Comparison of ENCODE assay signal across 14 cellular contexts in the genomic region with DNA sequence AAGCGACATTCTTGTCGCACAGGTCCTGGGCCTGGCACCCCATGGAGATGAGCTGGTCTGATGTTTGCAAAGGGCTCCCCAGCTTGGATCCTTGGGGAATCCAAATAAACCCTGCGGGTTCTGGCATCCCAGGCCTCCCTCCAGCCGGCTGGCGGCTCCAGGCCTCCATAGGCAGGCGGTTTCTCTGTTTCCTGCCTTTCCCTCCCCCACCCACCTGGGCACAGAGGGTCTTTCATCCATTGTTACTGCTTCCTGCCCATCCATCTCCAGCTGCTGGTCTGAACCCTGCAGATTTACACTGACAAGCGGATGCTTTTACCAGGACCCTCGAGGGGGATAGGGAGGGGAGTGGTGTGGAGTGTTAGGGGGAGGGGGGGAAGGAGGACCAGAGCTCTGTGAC. TPM values are rescaled to one million over a fixed set of nuclear protein-coding genes. Genes with fewer than 3 reads are reported as not detected.
DNase-seq lines count a peak whose midpoint lies in the region; ATAC-seq, FAIRE-seq and TF ChIP-seq lines count a peak whose summit lies in the region.
"Had no signal": no experiment of that assay in that cellular context is flagged by ENCODE, and none has a peak within 500 bp of the region (broad histone marks: within the 10 kb centered on the region; RNA-seq: fewer than 3 reads in every experiment).

No MANE protein-coding gene starts in this region.

- H3K36me3 ChIP-seq in SK-N-SH (replicated peaks in 1 of 2; ENCODE audit: control insufficient read depth in 1 of 2, insufficient read depth in 2 of 2, low read length in 1 of 2) (no peaks in the 10 kb centered on the region), OCI-LY1 (ENCODE audit: insufficient read depth, low read length) (no peaks in the 10 kb centered on the region), small intestine (ENCODE audit: control insufficient read depth in 2 of 2, insufficient read depth in 2 of 2, low read length in 2 of 2) (no peaks in the 10 kb centered on the region)
- H3K36me3 ChIP-seq: lower lobe of right lung, transverse colon had no signal

- H3K4me2 ChIP-seq in SK-N-SH (no peak overlapping the region), OCI-LY1 (ENCODE audit: low read length) (peak overlapping the region; percentile 2; the same call in 1 of the 2 replicates)

- H4K20me1 ChIP-seq in SK-N-SH (ENCODE audit: insufficient read depth) = no peaks in the 10 kb centered on the region
- H4K20me1 ChIP-seq in OCI-LY1 (ENCODE audit: insufficient read depth, low read length) = no peaks in the 10 kb centered on the region

- no peak for TF ChIP-seq EP300 in SK-N-SH (IDR thresholded peaks at IDR 0.05; ENCODE audit: borderline replicate concordance in 1 of 2, low read depth in 1 of 2, low read length in 1 of 2)

- TF ChIP-seq RAD21 in SK-N-SH (IDR thresholded peaks at IDR 0.05; ENCODE audit: low read length) = no peak

- H3K79me2 ChIP-seq in SK-N-SH (ENCODE audit: insufficient read depth) (no peaks in the 10 kb centered on the region), OCI-LY1 (ENCODE audit: insufficient read depth, low read length) (no peaks in the 10 kb centered on the region)

- no peaks in the 10 kb centered on the region for H3K9me2 ChIP-seq in SK-N-SH
- H3K9me2 ChIP-seq in OCI-LY1 (ENCODE audit: low read depth, low read length) = no peaks in the 10 kb centered on the region

- H3K27me3 ChIP-seq in SK-N-SH (ENCODE audit: insufficient read depth) (no peaks in the 10 kb centered on the region), OCI-LY1 (ENCODE audit: insufficient read depth, low read length) (no peaks in the 10 kb centered on the region), small intestine (ENCODE audit: control insufficient read depth in 2 of 2, insufficient read depth in 2 of 2, low read length in 2 of 2) (no peaks in the 10 kb centered on the region)
- H3K27me3 ChIP-seq: transverse colon had no signal

- TF ChIP-seq CTCF in SK-N-SH (IDR thresholded peaks at IDR 0.05) = no peak
- TF ChIP-seq CTCF in OCI-LY1 (IDR thresholded peaks at IDR 0.05; ENCODE audit: low read length) = no peak

- ATAC-seq in SK-N-SH treated with all-trans-retinoic acid at 6 μM for 48 hours = no peak
- ATAC-seq: activated T-helper 17 cell treated with anti-CD3 and anti-CD28 coated beads, Interleukin-2, amount 50 U/mL, for 72 hours; lower lobe of right lung had no signal

- H3K4me3 ChIP-seq in SK-N-SH (ENCODE audit: low read depth in 2 of 2, low read length in 1 of 2) (no peak overlapping the region), OCI-LY1 (ENCODE audit: low read depth, low read length, poor library complexity, severe bottlenecking) (no peak overlapping the region), small intestine (ENCODE audit: low read depth in 1 of 2, low read length in 2 of 2) (no peak overlapping the region)
- H3K4me3 ChIP-seq: lower lobe of right lung, transverse colon had no signal

- peak overlapping the region in 1 of 2 experiments; percentile 82; a peak in 2 of 4 replicates for H3K27ac ChIP-seq in SK-N-SH (ENCODE audit: low read depth in 2 of 2, low read length in 1 of 2)
- H3K27ac ChIP-seq in OCI-LY1 (ENCODE audit: low read depth, low read length, poor library complexity, severe bottlenecking) = peak overlapping the region; percentile 96
- H3K27ac ChIP-seq in temporal lobe (ENCODE audit: low read depth, low read length) = peak overlapping the region; percentile 58
- no peak overlapping the region for H3K27ac ChIP-seq in small intestine (ENCODE audit: low read depth in 1 of 2, low read length in 1 of 2)
- H3K27ac ChIP-seq: lower lobe of right lung, transverse colon had no signal

- H3K9ac ChIP-seq in SK-N-SH = no peak overlapping the region
- H3K9ac ChIP-seq in OCI-LY1 (ENCODE audit: low read length) = peak overlapping the region; percentile 27; the same call in 1 of the 2 replicates

- no peaks in the 10 kb centered on the region for H3F3A ChIP-seq in SK-N-SH (replicated peaks; ENCODE audit: insufficient read depth)
- H3F3A ChIP-seq in OCI-LY1 (ENCODE audit: insufficient read depth, low read length) = peaks cover 20% of the 10 kb centered on the region

- H3K4me1 ChIP-seq in SK-N-SH (ENCODE audit: control insufficient read depth in 1 of 2, insufficient read depth in 2 of 2, low read depth in 1 of 2, low read length in 1 of 2) (peaks cover 0 to 21% of the 10 kb centered on the region in 2 experiments; a peak in 2 of 4 replicates), OCI-LY1 (ENCODE audit: insufficient read depth, low read length, severe bottlenecking) (peaks cover 95% of the 10 kb centered on the region), small intestine (ENCODE audit: control insufficient read depth in 2 of 2, insufficient read depth in 1 of 2, low read depth in 1 of 2, low read length in 1 of 2) (no peaks in the 10 kb centered on the region)
- H3K4me1 ChIP-seq: lower lobe of right lung had no signal

- POLR2A ChIA-PET in SK-N-SH (lab: Yijun Ruan, JAX) = interaction anchor here (0.7 to 2.2 kb wide), 7 partner anchors 17 to 180 kb away, joined by 3 to 14 read pairs (median 3); a partner anchor contains a TSS

- WGBS in SK-N-SH (ENCODE audit: low lambda C conversion rate) = 66% methylated on average over 7 of the region's 8 CpGs
- WGBS in small intestine, 3 donors = 71 to 92% (median 88%) methylated on average over 8 of the region's 8 CpGs

- no peak for FAIRE-seq in small intestine (lab: Jason Lieb, UNC)
- FAIRE-seq: A204.1, RCC 7860 had no signal

- CTCF ChIA-PET in SK-N-SH (lab: Yijun Ruan, JAX) = interaction anchor here (0.7 to 3.2 kb wide), 11 partner anchors 17 to 102 kb away, joined by 3 to 18 read pairs (median 4); no protein-coding TSS in a partner anchor

- H3K9me3 ChIP-seq in SK-N-SH = no peaks in the 10 kb centered on the region
- no peaks in the 10 kb centered on the region for H3K9me3 ChIP-seq in OCI-LY1 (ENCODE audit: low read length)
- H3K9me3 ChIP-seq in small intestine (ENCODE audit: control insufficient read depth, low read depth) = no peaks in the 10 kb centered on the region
- H3K9me3 ChIP-seq: lower lobe of right lung, transverse colon had no signal

- no peak overlapping the region for H2AFZ ChIP-seq in SK-N-SH (ENCODE audit: low read depth)
- no peak overlapping the region for H2AFZ ChIP-seq in OCI-LY1 (ENCODE audit: low read length)

- DNase-seq in SK-N-SH (peak; percentile 81), iPS DF 4.7 (ENCODE audit: extremely low read depth, low spot score) (peak; percentile 98), DMS53 treated with DMSO at 0.1 percent for 48 hours (lab: John Stamatoyannopoulos, UW; ENCODE audit: unreplicated experiment) (no peak), small intestine (no peak)
- no peak for DNase-seq in stimulated activated CD4-positive, alpha-beta T cell treated with anti-CD3 and anti-CD28 coated beads, Interleukin-2, amount 100 ng/mL, for 24 hours
- DNase-seq: HCEC 1CT, lower lobe of right lung, transverse colon had no signal

TF ChIP-seq in SK-N-SH, 30 proteins besides CTCF, POLR2A, EP300 and RAD21:
- TF ChIP-seq FOXJ3 (CRISPR knock-in tag; IDR thresholded peaks at IDR 0.05) (peak; percentile 20; the same call in 1 of the 2 replicates), GATA2 (CRISPR knock-in tag; IDR thresholded peaks at IDR 0.05) (no peak)

TF ChIP-seq in SK-N-SH treated with all-trans-retinoic acid at 6 μM for 48 hours, 23 proteins besides CTCF, POLR2A, EP300 and RAD21 (continues in another document):
- TF ChIP-seq ZNF8 (CRISPR knock-in tag; IDR thresholded peaks at IDR 0.05) = no peak
- TF ChIP-seq, protein P1, sequence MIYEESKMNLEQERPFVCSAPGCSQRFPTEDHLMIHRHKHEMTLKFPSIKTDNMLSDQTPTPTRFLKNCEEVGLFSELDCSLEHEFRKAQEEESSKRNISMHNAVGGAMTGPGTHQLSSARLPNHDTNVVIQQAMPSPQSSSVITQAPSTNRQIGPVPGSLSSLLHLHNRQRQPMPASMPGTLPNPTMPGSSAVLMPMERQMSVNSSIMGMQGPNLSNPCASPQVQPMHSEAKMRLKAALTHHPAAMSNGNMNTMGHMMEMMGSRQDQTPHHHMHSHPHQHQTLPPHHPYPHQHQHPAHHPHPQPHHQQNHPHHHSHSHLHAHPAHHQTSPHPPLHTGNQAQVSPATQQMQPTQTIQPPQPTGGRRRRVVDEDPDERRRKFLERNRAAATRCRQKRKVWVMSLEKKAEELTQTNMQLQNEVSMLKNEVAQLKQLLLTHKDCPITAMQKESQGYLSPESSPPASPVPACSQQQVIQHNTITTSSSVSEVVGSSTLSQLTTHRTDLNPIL (CRISPR knock-in tag; IDR thresholded peaks at IDR 0.05; ENCODE audit: low read depth) = no peak
- TF ChIP-seq ZNF565 (CRISPR knock-in tag; conservative IDR thresholded peaks at IDR 0.05; ENCODE audit: low read depth) = no peak
- TF ChIP-seq, protein P2, sequence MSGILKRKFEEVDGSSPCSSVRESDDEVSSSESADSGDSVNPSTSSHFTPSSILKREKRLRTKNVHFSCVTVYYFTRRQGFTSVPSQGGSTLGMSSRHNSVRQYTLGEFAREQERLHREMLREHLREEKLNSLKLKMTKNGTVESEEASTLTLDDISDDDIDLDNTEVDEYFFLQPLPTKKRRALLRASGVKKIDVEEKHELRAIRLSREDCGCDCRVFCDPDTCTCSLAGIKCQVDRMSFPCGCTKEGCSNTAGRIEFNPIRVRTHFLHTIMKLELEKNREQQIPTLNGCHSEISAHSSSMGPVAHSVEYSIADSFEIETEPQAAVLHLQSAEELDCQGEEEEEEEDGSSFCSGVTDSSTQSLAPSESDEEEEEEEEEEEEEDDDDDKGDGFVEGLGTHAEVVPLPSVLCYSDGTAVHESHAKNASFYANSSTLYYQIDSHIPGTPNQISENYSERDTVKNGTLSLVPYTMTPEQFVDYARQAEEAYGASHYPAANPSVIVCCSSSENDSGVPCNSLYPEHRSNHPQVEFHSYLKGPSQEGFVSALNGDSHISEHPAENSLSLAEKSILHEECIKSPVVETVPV (CRISPR knock-in tag; IDR thresholded peaks at IDR 0.05) = no peak
- no peak for TF ChIP-seq ARNTL (CRISPR knock-in tag; IDR thresholded peaks at IDR 0.05; ENCODE audit: borderline replicate concordance, low read depth)
- TF ChIP-seq OSR1 (CRISPR knock-in tag; IDR thresholded peaks at IDR 0.05) = no peak
- no peak for TF ChIP-seq ZC3H10 (CRISPR knock-in tag; IDR thresholded peaks at IDR 0.05)

RNA-seq across cellular contexts. Expression of a gene that starts 39.1 kb away (rescaled TPM):
- polyA plus RNA-seq in SK-N-SH (2012; rRNA removed) (394 and 504 TPM in 2 replicates), small intestine (100 to 1,000 TPM in 2 of 3 donors, 10 to 100 TPM in 1; 78.1 to 135 (median 115) TPM)
- 247 and 268 TPM in 2 replicates for polyA plus RNA-seq in SK-N-SH (2012; cell fraction: cytosol; rRNA removed)
- polyA plus RNA-seq in SK-N-SH (2012; cell fraction: nucleus; rRNA removed) = 1,333 and 1,662 TPM in 2 replicates
- 13.8 TPM for total RNA-seq in temporal lobe

Comparison
In these comparisons a context has a peak if more than half of its experiments do, and no peak if none do; other contexts are left out.
1. DNase-seq: peak in SK-N-SH (single experiment) and iPS DF 4.7 (single experiment); none in DMS53 treated with DMSO at 0.1 percent for 48 hours (single experiment), small intestine (single experiment) and stimulated activated CD4-positive, alpha-beta T cell treated with anti-CD3 and anti-CD28 coated beads, Interleukin-2, amount 100 ng/mL, for 24 hours (0 of 2).
2. H3K27ac ChIP-seq: peak in OCI-LY1 (single experiment) and temporal lobe (single experiment); none in small intestine (0 of 2).